In the genomic region with DNA sequence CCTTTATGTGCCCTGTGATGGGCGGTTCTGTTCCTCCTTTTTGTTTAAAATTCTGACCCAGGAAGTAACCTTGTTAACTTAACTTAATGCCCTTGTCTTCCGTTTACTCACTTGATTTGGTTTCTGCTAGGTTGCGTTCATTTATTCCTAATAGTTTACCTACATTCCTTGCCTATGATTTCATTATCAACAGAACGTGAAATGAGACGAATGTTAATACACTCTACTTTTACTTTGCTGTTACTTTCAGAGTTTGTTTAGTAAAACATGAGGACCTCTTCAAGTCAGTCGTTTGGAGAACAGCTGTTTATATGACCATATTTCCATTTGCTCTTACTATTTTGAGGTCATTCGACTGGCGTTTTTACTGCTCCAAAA, we compare ENCODE assay signal across 8 cellular contexts. TPM values are rescaled to one million over a fixed set of nuclear protein-coding genes. Genes with fewer than 3 reads are reported as not detected.
DNase-seq lines count a peak whose midpoint lies in the region; FAIRE-seq and TF ChIP-seq lines count a peak whose summit lies in the region.

No MANE protein-coding gene starts in this region.

- peaks cover 52% of the 10 kb centered on the region for H3K79me2 ChIP-seq in Karpas-422 (ENCODE audit: low read length)

- peak overlapping the region; percentile 87 for H3K27ac ChIP-seq in Karpas-422 (ENCODE audit: low read length)
- peak overlapping the region; percentile 86 for H3K27ac ChIP-seq in duodenal mucosa (ENCODE audit: low read depth, low read length)

- TF ChIP-seq CTCF in nephron progenitor cell (IDR thresholded peaks at IDR 0.05), result no peak

- peaks cover 42% of the 10 kb centered on the region for H3K4me1 ChIP-seq in Karpas-422 (ENCODE audit: low read length)
- H3K4me1 ChIP-seq in duodenal mucosa (ENCODE audit: control insufficient read depth in 1 of 2, insufficient read depth in 2 of 2, low read length in 2 of 2), result peaks cover 18 to 22% of the 10 kb centered on the region in 2 donors

- peaks cover 5% of the 10 kb centered on the region; the same call in 1 of the 2 replicates for H4K20me1 ChIP-seq in Karpas-422 (ENCODE audit: insufficient read depth, low read depth, low read length)

- peak overlapping the region; percentile 93 for H3K9ac ChIP-seq in Karpas-422 (ENCODE audit: low read length)
- peak overlapping the region; percentile 87 to 95 for H3K9ac ChIP-seq in duodenal mucosa (ENCODE audit: low read depth in 1 of 2, low read length in 2 of 2)

- peak overlapping the region; percentile 99 for H3K27ac Mint-ChIP-seq in nephron progenitor cell

- H3K4me1 Mint-ChIP-seq in nephron progenitor cell, result peaks cover 38% of the 10 kb centered on the region

- H3K27me3 ChIP-seq in Karpas-422 (ENCODE audit: low read length) (no peaks in the 10 kb centered on the region), duodenal mucosa (ENCODE audit: control insufficient read depth in 1 of 2, insufficient read depth in 2 of 2, low read length in 2 of 2) (no peaks in the 10 kb centered on the region)

- DNase-seq in CD1c-positive myeloid dendritic cell (ENCODE audit: extremely low spot score), result peak; percentile 15
- DNase-seq in Karpas-422, result no peak
- DNase-seq in nephron progenitor cell, result no peak
- no peak for DNase-seq in amniotic stem cell (lab: John Stamatoyannopoulos, UW)
- DNase-seq in NCI-H1105 (lab: John Stamatoyannopoulos, UW), result no peak
- no peak for DNase-seq in NCI-H1930 (lab: John Stamatoyannopoulos, UW)
- DNase-seq in GM19239 (ENCODE audit: insufficient read length, low spot score), result no peak

- peak overlapping the region; percentile 47; the same call in 1 of the 2 replicates for H2AFZ ChIP-seq in Karpas-422 (ENCODE audit: low read length)

- FAIRE-seq in GM19239 (lab: Jason Lieb, UNC), result no peak

- H3K4me3 ChIP-seq in Karpas-422 (ENCODE audit: low read length), result peak overlapping the region; percentile 90
- peak overlapping the region; percentile 91 to 96 for H3K4me3 ChIP-seq in duodenal mucosa (ENCODE audit: low read depth in 1 of 2, low read length in 2 of 2)

- H3K9me3 ChIP-seq in Karpas-422 (ENCODE audit: low read length) (no peaks in the 10 kb centered on the region), duodenal mucosa (ENCODE audit: control insufficient read depth in 1 of 2, low read length in 2 of 2) (no peaks in the 10 kb centered on the region)

- peak overlapping the region; percentile 87 for H3K4me2 ChIP-seq in Karpas-422 (ENCODE audit: low read depth, low read length, poor library complexity, severe bottlenecking)

- no peaks in the 10 kb centered on the region for H3K9me2 ChIP-seq in Karpas-422 (replicated peaks; ENCODE audit: insufficient read depth, low read length)

- no peaks in the 10 kb centered on the region for H3K9me3 Mint-ChIP-seq in nephron progenitor cell

- H3K27me3 Mint-ChIP-seq in nephron progenitor cell (ENCODE audit: low read depth, poor library complexity), result no peaks in the 10 kb centered on the region

- H3K36me3 Mint-ChIP-seq in nephron progenitor cell (ENCODE audit: low read depth), result peaks cover 9% of the 10 kb centered on the region

- H3K36me3 ChIP-seq in Karpas-422 (ENCODE audit: insufficient read depth, low read length) (peaks cover 11% of the 10 kb centered on the region), duodenal mucosa (ENCODE audit: control insufficient read depth in 1 of 2, insufficient read depth in 2 of 2, low read length in 2 of 2) (peaks cover 3 to 6% of the 10 kb centered on the region in 2 donors)

- peak overlapping the region; percentile 99 for H3K4me3 Mint-ChIP-seq in nephron progenitor cell

RNA-seq across cellular contexts. Expression of gene CEP192, which starts 0.7 kb away (rescaled TPM):
- 28.9 and 37.9 TPM in 2 replicates for total RNA-seq in Karpas-422 (2014; rRNA removed; shearing (Covaris generic); ENCODE audit: low replicate concordance)

RNA-seq across cellular contexts. Expression of gene SEH1L, which starts 44.0 kb away (rescaled TPM):
- total RNA-seq in Karpas-422 (2014; rRNA removed; shearing (Covaris generic); ENCODE audit: low replicate concordance), result 58.8 and 64.4 TPM in 2 replicates
